ENCODE assay signal across 23 cellular contexts in the genomic region with DNA sequence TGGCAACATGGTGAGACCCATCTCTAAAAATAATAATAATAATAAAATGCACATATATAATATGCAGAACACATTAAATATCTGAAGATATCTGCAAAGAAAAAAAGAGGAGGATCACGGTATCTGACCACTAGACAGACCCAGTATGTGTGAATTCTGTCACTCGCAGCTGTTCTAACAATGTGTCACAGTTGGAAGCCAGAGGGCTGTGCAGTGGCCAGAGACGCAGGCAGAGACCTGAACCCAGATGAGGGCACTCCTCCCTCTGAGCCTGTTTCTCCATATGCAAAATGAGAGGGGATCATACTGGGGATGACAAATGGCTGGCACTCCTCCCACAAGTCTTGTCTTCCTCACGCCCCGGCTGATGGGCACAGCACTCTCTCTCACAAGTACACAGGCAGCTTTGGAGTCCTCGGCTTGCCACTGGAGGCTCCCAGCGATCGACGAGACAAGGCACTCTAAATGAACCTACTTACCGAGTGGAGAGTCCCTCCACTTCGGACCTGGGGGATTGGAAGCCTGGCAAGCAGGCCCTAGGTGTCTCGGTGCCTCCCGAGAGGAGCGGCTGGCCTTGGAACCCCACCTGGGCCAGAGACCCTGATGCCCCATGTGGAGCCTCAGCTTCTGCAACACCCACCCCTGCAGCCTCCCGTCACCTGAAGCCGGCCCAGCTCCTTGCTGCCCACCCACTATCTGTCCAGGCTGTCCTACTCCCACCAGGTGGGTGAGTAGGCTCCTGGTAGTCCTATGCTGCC.
DNase-seq lines count a peak whose midpoint lies in the region; ATAC-seq, FAIRE-seq and TF ChIP-seq lines count a peak whose summit lies in the region.
"Had no signal": no experiment of that assay in that cellular context is flagged by ENCODE, and none has a peak within 500 bp of the region (broad histone marks: within the 10 kb centered on the region; RNA-seq: fewer than 3 reads in every experiment).

No MANE protein-coding gene starts in this region.

- no peak overlapping the region for H3K18ac ChIP-seq in H1 (ENCODE audit: extremely low read depth, low read length)

- H3K4me1 ChIP-seq in right cardiac atrium (ENCODE audit: control insufficient read depth, insufficient read depth, low read length) (no peaks in the 10 kb centered on the region), right atrium auricular region (no peaks in the 10 kb centered on the region), H1 (replicated peaks in 1 of 4; ENCODE audit: control insufficient read depth in 3 of 4, insufficient read depth in 4 of 4, low read length in 3 of 4) (peaks cover 0 to 6% (median 2%) of the 10 kb centered on the region in 4 experiments; a peak in 3 of 7 replicates), upper lobe of right lung (no peaks in the 10 kb centered on the region)
- H3K4me1 ChIP-seq: SJSA1 had no signal

- peak; percentile 44 to 55 for ATAC-seq in right cardiac atrium
- ATAC-seq in upper lobe of right lung = no peak
- no peak for ATAC-seq in stimulated activated naive B cell treated with anti-CD40 and anti-IgM and Interleukin-4, amounts not matched to agents 10 μg/mL and 1 μg/mL and 100 μg/mL, for 72 hours (replicated peaks)
- ATAC-seq in GM21528 (IDR thresholded peaks at IDR 0.05; ENCODE audit: low FRiP score, unreplicated experiment) = no peak

- H3K27me3 ChIP-seq in right cardiac atrium (ENCODE audit: control insufficient read depth, insufficient read depth) (no peaks in the 10 kb centered on the region), right atrium auricular region (no peaks in the 10 kb centered on the region), H1 (replicated peaks in 1 of 4; ENCODE audit: control insufficient read depth in 3 of 4, extremely low read depth in 1 of 4, insufficient read depth in 3 of 4, low read length in 3 of 4) (no peaks in the 10 kb centered on the region), upper lobe of right lung (no peaks in the 10 kb centered on the region)
- H3K27me3 ChIP-seq: SJSA1 had no signal

- no peak overlapping the region for H2AK5ac ChIP-seq in H1 (ENCODE audit: low read depth, low read length)

- 56% methylated on average over 16 of the region's 16 CpGs for WGBS in right cardiac atrium
- WGBS in H1 (ENCODE audit: extremely low coverage in 1 of 2, insufficient coverage in 1 of 2, insufficient read length in 1 of 2, insufficient replicate concordance in 2 of 2, low coverage in 1 of 2, low lambda C conversion rate in 2 of 2, missing lambda C conversion rate in 1 of 2), 2 experiments = 86% methylated on average over 15 of the region's 16 CpGs; no CpG with 5 or more reads in 1 of the 2 experiments

- H3K4me3 ChIP-seq in right cardiac atrium (ENCODE audit: low read length) (no peak overlapping the region), right atrium auricular region (no peak overlapping the region), H1 (ENCODE audit: extremely low read depth in 1 of 4, insufficient read depth in 2 of 4, low read depth in 3 of 4, low read length in 4 of 4) (no peak overlapping the region), upper lobe of right lung (no peak overlapping the region)
- H3K4me3 ChIP-seq: SJSA1 had no signal

- in situ Hi-C loops in GM13977 (cut with MboI; ENCODE audit: low pct_unique_long_range_greater_than_20kb, low sequenced_read_pairs, unreplicated experiment) = no loop called here

- intact Hi-C loops in right cardiac atrium (cut with DNase I) (no loop called here), upper lobe of right lung (cut with DNase I) (no loop called here)

- H2BK120ac ChIP-seq in H1 (replicated peaks; ENCODE audit: low read depth, low read length) = no peak overlapping the region

- DNase-seq in right cardiac atrium (no peak), right atrium auricular region (ENCODE audit: low spot score) (no peak), H1 (ENCODE audit: low read depth in 1 of 2, low spot score in 2 of 2) (no peak), osteocyte (ENCODE audit: extremely low spot score, unreplicated experiment) (peak; percentile 75), upper lobe of right lung (peak; percentile 35), GM13977 (ENCODE audit: low spot score) (no peak)
- DNase-seq in stimulated activated naive B cell treated with anti-CD40 and anti-IgM and Interleukin-4, amounts not matched to agents 10 μg/mL and 1 μg/mL and 100 μg/mL, for 72 hours = no peak
- DNase-seq: ACHN; CD4-positive, alpha-beta memory T cell; DND-41; GDM1; IMR-90; Kasumi-1; NCI-H1105 treated with DMSO at 0.1 percent for 48 hours; NCI-H2029 treated with DMSO at 0.1 percent for 48 hours; NCI-H510A treated with DMSO at 0.1 percent for 48 hours; NK-92 treated with Interleukin-12 subunit alpha and Interleukin-12 subunit beta, amount 100 ng/mL, for 24 hours; OCI-M1 had no signal

- H3K4me2 ChIP-seq in H1 (ENCODE audit: insufficient read depth in 1 of 2, low read depth in 2 of 2, low read length in 2 of 2) = no peak overlapping the region

- H2BK15ac ChIP-seq in H1 (ENCODE audit: low read length) = no peak overlapping the region

- TF ChIP-seq EP300 in H1 (IDR thresholded peaks at IDR 0.05; ENCODE audit: borderline replicate concordance in 1 of 2, low read depth in 2 of 2, low read length in 2 of 2) = no peak

- H2BK20ac ChIP-seq in H1 (ENCODE audit: low read length) = no peak overlapping the region

- POLR2A ChIA-PET in H1 (lab: Charles Lee; ENCODE audit: partially characterized antibody) = interaction anchor here (0.9 kb wide), 1 partner anchor 20 kb away, joined by 3 read pairs; no protein-coding TSS in a partner anchor

- H3K36me3 ChIP-seq in right atrium auricular region (no peaks in the 10 kb centered on the region), H1 (ENCODE audit: control insufficient read depth in 2 of 4, insufficient read depth in 4 of 4, low read length in 3 of 4) (no peaks in the 10 kb centered on the region), upper lobe of right lung (no peaks in the 10 kb centered on the region)
- H3K36me3 ChIP-seq: SJSA1 had no signal

- H2BK5ac ChIP-seq in H1 (ENCODE audit: low read depth, low read length) = peak overlapping the region; percentile 52; the same call in 1 of the 2 replicates

- H3K27ac ChIP-seq in right cardiac atrium (ENCODE audit: low read length) (no peak overlapping the region), right atrium auricular region (no peak overlapping the region), H1 (ENCODE audit: low read depth, low read length) (no peak overlapping the region), upper lobe of right lung (no peak overlapping the region)
- H3K27ac ChIP-seq: RWPE1, SJSA1 had no signal

- H3K9me3 Mint-ChIP-seq in osteocyte (ENCODE audit: unreplicated experiment) = no peaks in the 10 kb centered on the region
- peaks cover 0 to under 1% of the 10 kb centered on the region in 2 donors for H3K9me3 Mint-ChIP-seq in stimulated activated naive B cell treated with anti-CD40 and anti-IgM and Interleukin-4, amounts not matched to agents 10 μg/mL and 1 μg/mL and 100 μg/mL, for 72 hours

- TF ChIP-seq RAD21 in H1 (IDR thresholded peaks at IDR 0.05 in 1 of 2, conservative IDR thresholded peaks at IDR 0.05 in 1 of 2; ENCODE audit: low read depth in 2 of 2, low read length in 2 of 2) = no peak

- H4K91ac ChIP-seq in H1 (replicated peaks; ENCODE audit: insufficient read length, low read length) = no peak overlapping the region

- no peak for TF ChIP-seq POLR2A in H1 (IDR thresholded peaks at IDR 0.05; ENCODE audit: control extremely low read depth in 1 of 2, low read depth in 2 of 2, low read length in 2 of 2)

- H3K23me2 ChIP-seq in H1 (ENCODE audit: low read depth, low read length) = no peaks in the 10 kb centered on the region

- H3K4ac ChIP-seq in H1 (replicated peaks; ENCODE audit: insufficient read length, low read depth, low read length) = no peak overlapping the region

- TF ChIP-seq CTCF in right atrium auricular region (IDR thresholded peaks at IDR 0.05) (no peak), H1 (IDR thresholded peaks at IDR 0.05; ENCODE audit: control extremely low read depth in 1 of 3, insufficient read depth in 1 of 3, low read depth in 1 of 3, low read length in 3 of 3) (no peak), osteocyte (IDR thresholded peaks at IDR 0.05) (no peak), upper lobe of right lung (IDR thresholded peaks at IDR 0.05) (no peak), GM13977 (IDR thresholded peaks at IDR 0.05; ENCODE audit: extremely low read depth, insufficient read depth, missing control alignments) (no peak)

- H3K4me3 Mint-ChIP-seq in osteocyte (ENCODE audit: unreplicated experiment) = no peak overlapping the region
- H3K4me3 Mint-ChIP-seq in stimulated activated naive B cell treated with anti-CD40 and anti-IgM and Interleukin-4, amounts not matched to agents 10 μg/mL and 1 μg/mL and 100 μg/mL, for 72 hours = no peak overlapping the region
- H3K4me3 Mint-ChIP-seq: B cell; CD4-positive, alpha-beta memory T cell had no signal

- no peaks in the 10 kb centered on the region for H3K4me1 Mint-ChIP-seq in osteocyte (ENCODE audit: unreplicated experiment)
- H3K4me1 Mint-ChIP-seq in stimulated activated naive B cell treated with anti-CD40 and anti-IgM and Interleukin-4, amounts not matched to agents 10 μg/mL and 1 μg/mL and 100 μg/mL, for 72 hours = no peaks in the 10 kb centered on the region
- H3K4me1 Mint-ChIP-seq: B cell; CD4-positive, alpha-beta memory T cell had no signal

- H3K56ac ChIP-seq in H1 (replicated peaks; ENCODE audit: insufficient read length, low read depth, low read length) = no peak overlapping the region

- no peaks in the 10 kb centered on the region for H3K36me3 Mint-ChIP-seq in osteocyte (ENCODE audit: unreplicated experiment)
- no peaks in the 10 kb centered on the region for H3K36me3 Mint-ChIP-seq in stimulated activated naive B cell treated with anti-CD40 and anti-IgM and Interleukin-4, amounts not matched to agents 10 μg/mL and 1 μg/mL and 100 μg/mL, for 72 hours
- H3K36me3 Mint-ChIP-seq: CD4-positive, alpha-beta memory T cell had no signal

- no peak overlapping the region for H2AFZ ChIP-seq in H1 (ENCODE audit: low read length)

- no peak for FAIRE-seq in H1 (lab: Jason Lieb, UNC)
- FAIRE-seq: GM12892 had no signal

- H3K9ac ChIP-seq in H1 (replicated peaks in 1 of 4; ENCODE audit: extremely low read depth in 1 of 4, low read depth in 3 of 4, low read length in 3 of 4) = no peak overlapping the region

- H4K20me1 ChIP-seq in H1 (replicated peaks in 1 of 2; ENCODE audit: control insufficient read depth in 1 of 2, insufficient read depth in 2 of 2, low read length in 2 of 2) = peaks cover 1 to 6% of the 10 kb centered on the region in 2 experiments

- peaks cover 17% of the 10 kb centered on the region for H3K27me3 Mint-ChIP-seq in osteocyte (ENCODE audit: unreplicated experiment)
- H3K27me3 Mint-ChIP-seq in stimulated activated naive B cell treated with anti-CD40 and anti-IgM and Interleukin-4, amounts not matched to agents 10 μg/mL and 1 μg/mL and 100 μg/mL, for 72 hours = peaks cover 36 to 59% of the 10 kb centered on the region in 2 donors

- H3K23ac ChIP-seq in H1 (ENCODE audit: insufficient read length) = no peak overlapping the region

- CTCF ChIA-PET in H1 (lab: Charles Lee; ENCODE audit: partially characterized antibody) = interaction anchor here (0.6 to 2.0 kb wide), 5 partner anchors 9 to 58 kb away, joined by 3 to 5 read pairs (median 3); no protein-coding TSS in a partner anchor

- H3K79me1 ChIP-seq in H1 (ENCODE audit: low read depth, low read length) = no peaks in the 10 kb centered on the region

- no peaks in the 10 kb centered on the region for H3K79me2 ChIP-seq in H1 (ENCODE audit: control insufficient read depth in 1 of 2, insufficient read depth in 2 of 2, low read length in 2 of 2)

- H4K8ac ChIP-seq in H1 (ENCODE audit: extremely low read depth, insufficient read depth, low read length) = no peak overlapping the region; the same call in 1 of the 2 replicates

- no peak overlapping the region for H2BK12ac ChIP-seq in H1 (ENCODE audit: low read depth, low read length)

- H3K27ac Mint-ChIP-seq in osteocyte (ENCODE audit: unreplicated experiment) = no peak overlapping the region
- H3K27ac Mint-ChIP-seq in stimulated activated naive B cell treated with anti-CD40 and anti-IgM and Interleukin-4, amounts not matched to agents 10 μg/mL and 1 μg/mL and 100 μg/mL, for 72 hours = no peak overlapping the region
- H3K27ac Mint-ChIP-seq: B cell; CD4-positive, alpha-beta memory T cell had no signal

- no peak overlapping the region for H3K14ac ChIP-seq in H1 (ENCODE audit: insufficient read length)

- no peak overlapping the region for H4K5ac ChIP-seq in H1 (ENCODE audit: insufficient read length, low read depth, low read length)

- H3K9me3 ChIP-seq in right cardiac atrium (ENCODE audit: control insufficient read depth, low read length) = no peaks in the 10 kb centered on the region
- no peaks in the 10 kb centered on the region for H3K9me3 ChIP-seq in right atrium auricular region
- H3K9me3 ChIP-seq in H1 (ENCODE audit: insufficient read depth in 2 of 2, low read depth in 1 of 2, low read length in 1 of 2) = no peaks in the 10 kb centered on the region
- H3K9me3 ChIP-seq in upper lobe of right lung = no peaks in the 10 kb centered on the region
- H3K9me3 ChIP-seq: SJSA1 had no signal

Comparison
In these comparisons a context has a peak if more than half of its experiments do, and no peak if none do; other contexts are left out.
1. ATAC-seq: peak in right cardiac atrium (2 of 2); none in upper lobe of right lung (single experiment), stimulated activated naive B cell treated with anti-CD40 and anti-IgM and Interleukin-4, amounts not matched to agents 10 μg/mL and 1 μg/mL and 100 μg/mL, for 72 hours (0 of 2) and GM21528 (single experiment).
2. DNase-seq: peak in osteocyte (single experiment) and upper lobe of right lung (single experiment); none in right cardiac atrium (0 of 3), right atrium auricular region (single experiment), H1 (0 of 2), stimulated activated naive B cell treated with anti-CD40 and anti-IgM and Interleukin-4, amounts not matched to agents 10 μg/mL and 1 μg/mL and 100 μg/mL, for 72 hours (single experiment) and GM13977 (single experiment).